In genomic region chr12:93402333-93403311, GRCh38 we compare ENCODE assay signal across 2 cellular contexts.
TF ChIP-seq lines count a peak whose summit lies in the region.

No MANE protein-coding gene starts in this region.

TF ChIP-seq in HepG2, 621 proteins besides CTCF, POLR2A, EP300 and RAD21:
- peak; percentile 78 for TF ChIP-seq RBM22 (optimal IDR thresholded peaks at IDR 0.05; ENCODE audit: low read length)
- TF ChIP-seq ZNF329 (CRISPR knock-in tag; IDR thresholded peaks at IDR 0.05; ENCODE audit: low read depth): no peak
- TF ChIP-seq TBX3 (IDR thresholded peaks at IDR 0.05; ENCODE audit: borderline replicate concordance): no peak
- peak; percentile 80 for TF ChIP-seq ZNF121 (CRISPR knock-in tag; IDR thresholded peaks at IDR 0.05)
- no peak for TF ChIP-seq GZF1 (CRISPR knock-in tag; IDR thresholded peaks at IDR 0.05)
- no peak for TF ChIP-seq PAWR (CRISPR knock-in tag; IDR thresholded peaks at IDR 0.05; ENCODE audit: borderline replicate concordance)
- TF ChIP-seq ZNF703 (CRISPR knock-in tag; IDR thresholded peaks at IDR 0.05; ENCODE audit: borderline replicate concordance): no peak
- no peak for TF ChIP-seq ZKSCAN1 (IDR thresholded peaks at IDR 0.05; ENCODE audit: low read length)
- 0 out of 2 replicates have a peak, but pooled peaks have one; percentile 2 for TF ChIP-seq SSRP1 (CRISPR knock-in tag; IDR thresholded peaks at IDR 0.05)
- no peak for TF ChIP-seq PLSCR1 (CRISPR knock-in tag; IDR thresholded peaks at IDR 0.05; ENCODE audit: borderline replicate concordance)
- no peak for TF ChIP-seq DBP (CRISPR knock-in tag; IDR thresholded peaks at IDR 0.05; ENCODE audit: not compliant biosample characterization)
- TF ChIP-seq POLR2AphosphoS2 (IDR thresholded peaks at IDR 0.05; ENCODE audit: low read depth, low read length): peak; percentile 19; the same call in 1 of the 2 replicates
- no peak for TF ChIP-seq SP140L (CRISPR knock-in tag; IDR thresholded peaks at IDR 0.05; ENCODE audit: borderline replicate concordance)
- TF ChIP-seq ZNF205 (CRISPR knock-in tag; IDR thresholded peaks at IDR 0.05): no peak
- TF ChIP-seq HOXD1 (CRISPR knock-in tag; IDR thresholded peaks at IDR 0.05): no peak
- TF ChIP-seq ZNF652 (CRISPR knock-in tag; IDR thresholded peaks at IDR 0.05; ENCODE audit: borderline replicate concordance, low read depth): no peak

TF ChIP-seq in K562, 482 proteins besides CTCF, POLR2A, EP300 and RAD21:
- 0 out of 2 replicates have a peak, but pooled peaks have one; percentile 19 for TF ChIP-seq ZBTB33 (CRISPR knock-in tag; IDR thresholded peaks at IDR 0.05)
- TF ChIP-seq PML (IDR thresholded peaks at IDR 0.05; ENCODE audit: low read length): 0 out of 2 replicates have a peak, but pooled peaks have one; percentile 19
- no peak for TF ChIP-seq PRDM10 (IDR thresholded peaks at IDR 0.05; ENCODE audit: partially characterized antibody)
- no peak for TF ChIP-seq SFPQ (IDR thresholded peaks at IDR 0.05; ENCODE audit: low read depth, low read length)
- no peak for TF ChIP-seq CREB1 (IDR thresholded peaks at IDR 0.05)
- no peak for TF ChIP-seq CREB1 (CRISPR knock-in tag; IDR thresholded peaks at IDR 0.05)
- peak; percentile 34; the same call in 1 of the 2 replicates for TF ChIP-seq ADNP (tag; IDR thresholded peaks at IDR 0.05)
- peak; percentile 86 for TF ChIP-seq ZNF121 (CRISPR knock-in tag; conservative IDR thresholded peaks at IDR 0.05)
- no peak for TF ChIP-seq MAZ (CRISPR knock-in tag; conservative IDR thresholded peaks at IDR 0.05 in 1 of 2, IDR thresholded peaks at IDR 0.05 in 1 of 2)
- peak; percentile 26 for TF ChIP-seq CCNT2 (IDR thresholded peaks at IDR 0.05; ENCODE audit: borderline replicate concordance, extremely low read depth, insufficient read length, low read depth, low read length)
- TF ChIP-seq ARNT (IDR thresholded peaks at IDR 0.05): 0 out of 4 replicates have a peak, but pooled peaks of 1 of the 2 experiments have one; percentile 13
- TF ChIP-seq SMAD2 (IDR thresholded peaks at IDR 0.05; ENCODE audit: low read depth, low read length): no peak
- TF ChIP-seq RBM25 (IDR thresholded peaks at IDR 0.05; ENCODE audit: low read depth, low read length, severe bottlenecking): peak; percentile 58
- TF ChIP-seq POLR2AphosphoS5 (IDR thresholded peaks at IDR 0.05; ENCODE audit: control insufficient read depth, insufficient read depth, low read depth, low read length): peak; percentile 9; the same call in 1 of the 2 replicates
- no peak for TF ChIP-seq MYC (IDR thresholded peaks at IDR 0.05; ENCODE audit: low read depth, low read length)
- TF ChIP-seq MYC (CRISPR knock-in tag; IDR thresholded peaks at IDR 0.05; ENCODE audit: borderline replicate concordance, low read depth): no peak
- peak; percentile 26 for TF ChIP-seq SUPT5H (IDR thresholded peaks at IDR 0.05)
- TF ChIP-seq PKNOX1 (IDR thresholded peaks at IDR 0.05): peak; percentile 52
- peak; percentile 38 for TF ChIP-seq POLR2B (IDR thresholded peaks at IDR 0.05; ENCODE audit: low read depth, partially characterized antibody)
- peak; percentile 50 for TF ChIP-seq POLR2G (IDR thresholded peaks at IDR 0.05; ENCODE audit: low read depth, low read length)
- no peak for TF ChIP-seq SREBF2 (CRISPR knock-in tag; IDR thresholded peaks at IDR 0.05)
- peak; percentile 90 for TF ChIP-seq RBM22 (IDR thresholded peaks at IDR 0.05; ENCODE audit: low read depth, low read length, poor library complexity, severe bottlenecking)
